ENCODE assay signal across 10 cellular contexts in the genomic region with DNA sequence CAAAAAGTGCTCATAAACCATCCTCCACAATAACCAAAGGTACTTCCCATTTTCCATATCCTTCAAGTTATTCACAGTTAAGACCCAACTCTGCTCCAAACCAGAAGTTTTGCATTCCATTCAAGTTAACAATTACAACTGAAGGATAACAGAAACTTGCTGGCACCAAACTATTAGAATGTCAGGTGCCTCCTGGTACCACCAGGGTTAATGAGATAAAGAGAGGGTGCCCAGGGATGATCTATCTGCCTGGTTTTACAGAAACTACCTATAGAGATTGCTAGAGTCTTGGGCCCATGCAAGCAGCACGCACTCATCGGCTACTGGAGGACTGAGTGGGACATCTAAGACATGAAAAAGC.
DNase-seq lines count a peak whose midpoint lies in the region; ATAC-seq and TF ChIP-seq lines count a peak whose summit lies in the region.
"Had no signal": no experiment of that assay in that cellular context is flagged by ENCODE, and none has a peak within 500 bp of the region (broad histone marks: within the 10 kb centered on the region; RNA-seq: fewer than 3 reads in every experiment).

No MANE protein-coding gene starts in this region.

- H2BK120ac ChIP-seq in mesendoderm (ENCODE audit: low read depth, low read length), result no peak overlapping the region

- H3K4ac ChIP-seq in mesendoderm (ENCODE audit: low read depth, low read length), result no peak overlapping the region

- no peak overlapping the region for H2AK5ac ChIP-seq in mesendoderm (ENCODE audit: low read length)

- peaks cover 9% of the 10 kb centered on the region for H3K27me3 ChIP-seq in OCI-LY3 (ENCODE audit: low read depth, low read length)
- H3K27me3 ChIP-seq in mesendoderm (ENCODE audit: insufficient read depth, low read length, poor library complexity), result no peaks in the 10 kb centered on the region

- intact Hi-C loops in left ventricle myocardium superior (cut with micrococcal nuclease), result no loop called here

- H4K20me1 ChIP-seq in OCI-LY3 (ENCODE audit: insufficient read depth, low read length), result no peaks in the 10 kb centered on the region

- no peak overlapping the region for H2BK15ac ChIP-seq in mesendoderm (replicated peaks; ENCODE audit: low read depth)

- no peak overlapping the region for H3K56ac ChIP-seq in mesendoderm (ENCODE audit: low read length)

- no peak overlapping the region for H3K27ac ChIP-seq in OCI-LY3 (ENCODE audit: low read length)
- H3K27ac ChIP-seq in mesendoderm (ENCODE audit: low read depth, low read length), result no peak overlapping the region

- no peak overlapping the region for H2BK5ac ChIP-seq in mesendoderm (ENCODE audit: low read length)

- WGBS in mesendoderm (ENCODE audit: extremely low coverage, insufficient coverage, low lambda C conversion rate), result no CpG with 5 or more reads among the region's 2 CpGs

- H3K36me3 ChIP-seq in OCI-LY3 (replicated peaks; ENCODE audit: low read depth, low read length) (no peaks in the 10 kb centered on the region), mesendoderm (ENCODE audit: control insufficient read depth, insufficient read depth, low read length) (no peaks in the 10 kb centered on the region)

- H2AFZ ChIP-seq in OCI-LY3 (ENCODE audit: low read depth, low read length), result no peak overlapping the region

- H3K4me2 ChIP-seq in OCI-LY3 (ENCODE audit: low read length), result peak overlapping the region; percentile 96
- H3K4me2 ChIP-seq in mesendoderm (ENCODE audit: low read length), result no peak overlapping the region

- no peak overlapping the region for H4K5ac ChIP-seq in mesendoderm (ENCODE audit: low read length)

- H3K18ac ChIP-seq in mesendoderm (ENCODE audit: low read length), result no peak overlapping the region

- H3K23ac ChIP-seq in mesendoderm (ENCODE audit: low read length), result no peak overlapping the region

- TF ChIP-seq CTCF in OCI-LY3 (IDR thresholded peaks at IDR 0.05; ENCODE audit: low read depth, low read length), result no peak
- TF ChIP-seq CTCF in epithelial cell of esophagus (IDR thresholded peaks at IDR 0.05; ENCODE audit: insufficient read depth, low read depth, low read length, missing control alignments), result no peak
- TF ChIP-seq CTCF in omental fat pad (IDR thresholded peaks at IDR 0.05), result no peak

- DNase-seq in Caki2 (ENCODE audit: low read depth), result peak; percentile 74
- DNase-seq in epithelial cell of esophagus (ENCODE audit: low read depth), result peak; percentile 90
- DNase-seq in omental fat pad (ENCODE audit: low spot score), result no peak
- no peak for DNase-seq in left ventricle myocardium superior
- DNase-seq in putamen (ENCODE audit: low spot score), result no peak
- no peak for DNase-seq in mesendoderm
- DNase-seq: islet precursor cell, NCI-H2081 treated with DMSO at 0.1 percent for 48 hours had no signal

- peaks cover 25% of the 10 kb centered on the region for H3K4me1 ChIP-seq in OCI-LY3 (ENCODE audit: low read length)
- peaks cover 15% of the 10 kb centered on the region for H3K4me1 ChIP-seq in mesendoderm (ENCODE audit: control insufficient read depth, low read depth, low read length)

- H3K79me1 ChIP-seq in mesendoderm (ENCODE audit: low read length), result no peaks in the 10 kb centered on the region

- no peak overlapping the region for H4K8ac ChIP-seq in mesendoderm (ENCODE audit: low read depth, low read length)

- H3K9me3 ChIP-seq in OCI-LY3 (ENCODE audit: insufficient read depth, low read length), result no peaks in the 10 kb centered on the region

- peak; percentile 17 for ATAC-seq in omental fat pad (ENCODE audit: low FRiP score)
- no peak for ATAC-seq in left ventricle myocardium superior
- ATAC-seq in HG03139 (IDR thresholded peaks at IDR 0.05; ENCODE audit: unreplicated experiment), result no peak

- in situ Hi-C loops in Caki2 (cut with HindIII; ENCODE audit: low pct_unique_long_range_greater_than_20kb, low sequenced_read_pairs), result no loop called here

- H3K79me2 ChIP-seq in OCI-LY3 (ENCODE audit: low read length), result no peaks in the 10 kb centered on the region
- H3K79me2 ChIP-seq in mesendoderm (ENCODE audit: control insufficient read depth, insufficient read depth, low read length), result no peaks in the 10 kb centered on the region

- H3K4me3 ChIP-seq in OCI-LY3 (ENCODE audit: low read length) (peak overlapping the region; percentile 73), epithelial cell of esophagus (ENCODE audit: low read length) (peak overlapping the region; percentile 34), mesendoderm (ENCODE audit: low read length) (no peak overlapping the region)

- H3K9ac ChIP-seq in OCI-LY3 (ENCODE audit: low read length) (no peak overlapping the region), mesendoderm (ENCODE audit: low read length) (no peak overlapping the region)

Comparison
In these comparisons a context has a peak if more than half of its experiments do, and no peak if none do; other contexts are left out.
1. DNase-seq: peak in Caki2 (single experiment) and epithelial cell of esophagus (single experiment); none in omental fat pad (single experiment), left ventricle myocardium superior (single experiment), putamen (single experiment) and mesendoderm (single experiment).